In genomic region chr17:40123811-40124114, GRCh38 we compare ENCODE assay signal across 9 cellular contexts. TPM values are rescaled to one million over a fixed set of nuclear protein-coding genes. Genes with fewer than 3 reads are reported as not detected.
A peak's percentile ranks its signal among the peaks of the same experiment; 100 is the strongest.
DNase-seq lines count a peak whose midpoint lies in the region; ATAC-seq, FAIRE-seq and TF ChIP-seq lines count a peak whose summit lies in the region.
"Had no signal": no experiment of that assay in that cellular context is flagged by ENCODE, and none has a peak within 500 bp of the region (broad histone marks: within the 10 kb centered on the region; RNA-seq: fewer than 3 reads in every experiment).

No MANE protein-coding gene starts in this region.

- FAIRE-seq in HTR-8/SVneo (lab: Jason Lieb, UNC), result no peak
- FAIRE-seq: A204.1 had no signal

- H3K36me3 ChIP-seq in SK-N-SH (replicated peaks in 1 of 2; ENCODE audit: control insufficient read depth in 1 of 2, insufficient read depth in 2 of 2, low read length in 1 of 2) (peaks cover 14 to 22% of the 10 kb centered on the region in 2 experiments), adrenal gland (replicated peaks in 1 of 2) (peaks cover 0 to 32% of the 10 kb centered on the region in 2 donors)

- H4K20me1 ChIP-seq in SK-N-SH (ENCODE audit: insufficient read depth), result peaks cover 31% of the 10 kb centered on the region

- no peak for TF ChIP-seq CTCF in SK-N-SH (IDR thresholded peaks at IDR 0.05)
- TF ChIP-seq CTCF in adrenal gland (IDR thresholded peaks at IDR 0.05), result no peak

- DNase-seq in SK-N-SH (no peak), adrenal gland (no peak), superior temporal gyrus (ENCODE audit: extremely low spot score) (peak; percentile 55), HTR-8/SVneo (ENCODE audit: insufficient read length, low spot score) (no peak), NK-92 (lab: John Stamatoyannopoulos, UW; ENCODE audit: unreplicated experiment) (no peak)
- DNase-seq in stimulated activated CD4-positive, alpha-beta T cell treated with anti-CD3 and anti-CD28 coated beads, Interleukin-4, amount 100 ng/mL, for 24 hours, result no peak

- intact Hi-C loops in adrenal gland (cut with DNase I), result loop anchor here in 1 of 2 donors (5.0 kb wide), 1 partner anchor 44 kb away; no protein-coding TSS in a partner anchor

- POLR2A ChIA-PET in SK-N-SH (lab: Yijun Ruan, JAX), result interaction anchor here (0.6 to 3.1 kb wide), 5 partner anchors 10 to 374 kb away, joined by 3 to 20 read pairs (median 8); partner anchors contain the start of gene CASC3

- H2AFZ ChIP-seq in SK-N-SH (ENCODE audit: low read depth), result no peak overlapping the region

- H3K79me2 ChIP-seq in SK-N-SH (ENCODE audit: insufficient read depth), result peaks cover 86% of the 10 kb centered on the region

- H3K27ac ChIP-seq in SK-N-SH (ENCODE audit: low read depth in 2 of 2, low read length in 1 of 2) (peak overlapping the region; percentile 55 to 92; a peak in 3 of 4 replicates), adrenal gland (peak overlapping the region in 3 of 5 donors; percentile 93 to 97 (median 95)), layer of hippocampus (ENCODE audit: low read depth, low read length) (peak overlapping the region; percentile 95)

- no peaks in the 10 kb centered on the region for H3F3A ChIP-seq in SK-N-SH (replicated peaks; ENCODE audit: insufficient read depth)

- H3K27me3 ChIP-seq in SK-N-SH (ENCODE audit: insufficient read depth) (no peaks in the 10 kb centered on the region), adrenal gland (no peaks in the 10 kb centered on the region), layer of hippocampus (ENCODE audit: control insufficient read depth, insufficient read depth, low read length) (no peaks in the 10 kb centered on the region)

- no peak for ATAC-seq in SK-N-SH treated with all-trans-retinoic acid at 6 μM for 48 hours

- H3K9me3 ChIP-seq in SK-N-SH (no peaks in the 10 kb centered on the region), adrenal gland (replicated peaks in 1 of 3) (no peaks in the 10 kb centered on the region)

- CTCF ChIA-PET in SK-N-SH (lab: Yijun Ruan, JAX), result interaction anchor here (0.6 to 3.9 kb wide), 15 partner anchors 10 to 96 kb away, joined by 3 to 34 read pairs (median 4); partner anchors contain the start of gene CASC3

- H3K4me2 ChIP-seq in SK-N-SH, result peak overlapping the region; percentile 97

- TF ChIP-seq RAD21 in SK-N-SH (IDR thresholded peaks at IDR 0.05; ENCODE audit: low read length), result no peak

- peaks cover 6 to 7% of the 10 kb centered on the region in 2 experiments; a peak in 2 of 4 replicates for H3K4me1 ChIP-seq in SK-N-SH (ENCODE audit: control insufficient read depth in 1 of 2, insufficient read depth in 2 of 2, low read depth in 1 of 2, low read length in 1 of 2)
- H3K4me1 ChIP-seq in adrenal gland (replicated peaks in 1 of 2), result peaks cover 19 to 33% of the 10 kb centered on the region in 2 donors

- peak overlapping the region; percentile 81 to 99 for H3K4me3 ChIP-seq in SK-N-SH (ENCODE audit: low read depth in 2 of 2, low read length in 1 of 2)
- peak overlapping the region; percentile 70 to 99 (median 92) for H3K4me3 ChIP-seq in adrenal gland

- no peaks in the 10 kb centered on the region for H3K9me2 ChIP-seq in SK-N-SH

- no peak for TF ChIP-seq POLR2A in adrenal gland (IDR thresholded peaks at IDR 0.05)

- peak overlapping the region; percentile 98 for H3K9ac ChIP-seq in SK-N-SH

- WGBS in SK-N-SH (ENCODE audit: low lambda C conversion rate), result 2% methylated on average over 2 of the region's 2 CpGs
- 0% methylated on average over 2 of the region's 2 CpGs for WGBS in adrenal gland, 4 donors

- TF ChIP-seq EP300 in SK-N-SH (IDR thresholded peaks at IDR 0.05; ENCODE audit: borderline replicate concordance in 1 of 2, low read depth in 1 of 2, low read length in 1 of 2), result no peak

TF ChIP-seq in SK-N-SH, 30 proteins besides CTCF, POLR2A, EP300 and RAD21 (continues in another document):
- no peak for TF ChIP-seq FOSL2 (IDR thresholded peaks at IDR 0.05; ENCODE audit: borderline replicate concordance, low read depth)
- TF ChIP-seq GATA2 (CRISPR knock-in tag; IDR thresholded peaks at IDR 0.05), result no peak
- TF ChIP-seq IRF3 (IDR thresholded peaks at IDR 0.05; ENCODE audit: low read depth, low read length), result no peak
- no peak for TF ChIP-seq POLR2AphosphoS5 (IDR thresholded peaks at IDR 0.05; ENCODE audit: low read depth, low read length)
- no peak for TF ChIP-seq ZBTB33 (IDR thresholded peaks at IDR 0.05; ENCODE audit: borderline replicate concordance, low read depth)
- no peak for TF ChIP-seq SIN3A (IDR thresholded peaks at IDR 0.05; ENCODE audit: borderline replicate concordance, low read depth, low read length)

TF ChIP-seq in SK-N-SH treated with all-trans-retinoic acid at 6 μM for 48 hours, 23 proteins besides CTCF, POLR2A, EP300 and RAD21:
- TF ChIP-seq POU6F1 (CRISPR knock-in tag; IDR thresholded peaks at IDR 0.05; ENCODE audit: borderline replicate concordance, low read depth) (no peak), ZNF8 (CRISPR knock-in tag; IDR thresholded peaks at IDR 0.05) (no peak), CREB5 (CRISPR knock-in tag; IDR thresholded peaks at IDR 0.05; ENCODE audit: low read depth) (no peak), ESRRG (CRISPR knock-in tag; IDR thresholded peaks at IDR 0.05) (no peak), CSRNP3 (CRISPR knock-in tag; IDR thresholded peaks at IDR 0.05) (no peak), ZNF565 (CRISPR knock-in tag; conservative IDR thresholded peaks at IDR 0.05; ENCODE audit: low read depth) (no peak), PPARA (CRISPR knock-in tag; IDR thresholded peaks at IDR 0.05; ENCODE audit: borderline replicate concordance) (no peak), ARNTL (CRISPR knock-in tag; IDR thresholded peaks at IDR 0.05; ENCODE audit: borderline replicate concordance, low read depth) (no peak), ISL1 (CRISPR knock-in tag; IDR thresholded peaks at IDR 0.05) (no peak)

RNA-seq across cellular contexts. Expression of gene MSL1, which starts 2.0 kb away (rescaled TPM):
- polyA plus RNA-seq in SK-N-SH (2012; rRNA removed) (30.2 and 39.8 TPM in 2 replicates), adrenal gland (100 to 1,000 TPM in 2 of 3 donors, 10 to 100 TPM in 1; 74.2 to 143 (median 128) TPM)
- polyA plus RNA-seq in SK-N-SH (2012; cell fraction: cytosol; rRNA removed), result 32.5 and 37.5 TPM in 2 replicates
- polyA plus RNA-seq in SK-N-SH (2012; cell fraction: nucleus; rRNA removed), result 55.2 and 97.3 TPM in 2 replicates
- total RNA-seq in adrenal gland, result 100 to 1,000 TPM in 1 of 8 donors, 10 to 100 TPM in 7; 47.8 to 100 (median 69.1) TPM

RNA-seq across cellular contexts. Expression of gene CASC3, which starts 16.6 kb away (rescaled TPM):
- polyA plus RNA-seq in SK-N-SH (2012; rRNA removed) (28.0 and 30.4 TPM in 2 replicates), adrenal gland (10 to 100 TPM; 36.2 to 65.1 (median 57.5) TPM)
- 20.8 and 21.3 TPM in 2 replicates for polyA plus RNA-seq in SK-N-SH (2012; cell fraction: cytosol; rRNA removed)
- polyA plus RNA-seq in SK-N-SH (2012; cell fraction: nucleus; rRNA removed), result 74.7 and 122 TPM in 2 replicates
- total RNA-seq in adrenal gland, result 10 to 100 TPM; 36.2 to 72.4 (median 61.7) TPM

RNA-seq across cellular contexts. Expression of gene NR1D1, which starts 23.4 kb away (rescaled TPM):
- polyA plus RNA-seq in SK-N-SH (2012; rRNA removed), result 2.1 and 6.5 TPM in 2 replicates
- polyA plus RNA-seq in SK-N-SH (2012; cell fraction: cytosol; rRNA removed), result 3.9 and 6.0 TPM in 2 replicates
- polyA plus RNA-seq in SK-N-SH (2012; cell fraction: nucleus; rRNA removed), result 16.9 and 17.9 TPM in 2 replicates
- total RNA-seq in adrenal gland, result 10 to 100 TPM; 14.0 to 69.1 (median 41.4) TPM
- polyA plus RNA-seq in adrenal gland, result 10 to 100 TPM; 34.5 to 59.0 (median 36.6) TPM

RNA-seq across cellular contexts. Expression of gene RAPGEFL1, which starts 53.5 kb away (rescaled TPM):
- polyA plus RNA-seq in SK-N-SH (2012; rRNA removed), result 5.9 and 6.0 TPM in 2 replicates
- polyA plus RNA-seq in SK-N-SH (2012; cell fraction: cytosol; rRNA removed), result 2.0 and 2.3 TPM in 2 replicates
- polyA plus RNA-seq in SK-N-SH (2012; cell fraction: nucleus; rRNA removed), result 33.2 and 55.8 TPM in 2 replicates
- 1 to 10 TPM in 7 of 8 donors, under 1 TPM in 1; 0.24 to 5.7 (median 4.0) TPM for total RNA-seq in adrenal gland
- 10 to 100 TPM in 1 of 3 donors, 1 to 10 TPM in 2; 1.7 to 18.5 (median 7.3) TPM for polyA plus RNA-seq in adrenal gland
